Comparison of ENCODE assay signal across 1 cellular context in genomic region chr11:6611092-6612007, GRCh38.
TF ChIP-seq lines count a peak whose summit lies in the region.

No MANE protein-coding gene starts in this region.

TF ChIP-seq in GM23338, 12 proteins besides CTCF, POLR2A, EP300 and RAD21 (continued from another document):
- no peak for TF ChIP-seq ZNF462 (CRISPR knock-in tag; IDR thresholded peaks at IDR 0.05)
TF ChIP-seq in GM23338: peak in this region for 0.
